12 cellular contexts compared by ENCODE assay signal in the genomic region with DNA sequence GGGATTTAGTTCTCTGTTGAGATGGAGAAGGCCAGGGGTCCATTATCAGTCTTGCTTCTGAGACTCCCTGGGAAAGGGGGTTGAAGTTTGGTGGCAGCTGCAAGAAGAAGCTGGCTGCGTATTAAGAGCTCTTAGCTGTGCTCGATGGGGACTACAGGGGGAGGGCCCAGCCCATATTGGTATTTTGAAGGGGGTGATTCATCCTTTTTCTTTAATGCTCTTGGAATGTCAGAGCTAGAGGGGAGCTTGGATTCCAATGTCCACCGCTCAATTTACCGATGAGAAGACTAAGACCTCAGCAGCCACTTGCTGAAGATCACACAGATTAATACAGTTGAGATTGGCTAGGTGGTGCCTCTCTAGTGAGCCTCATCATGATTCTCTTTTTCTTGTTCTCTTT. TPM values are rescaled to one million over a fixed set of nuclear protein-coding genes. Genes with fewer than 3 reads are reported as not detected.
A peak's percentile ranks its signal among the peaks of the same experiment; 100 is the strongest.
DNase-seq lines count a peak whose midpoint lies in the region; ATAC-seq and TF ChIP-seq lines count a peak whose summit lies in the region.
"Had no signal": no experiment of that assay in that cellular context is flagged by ENCODE, and none has a peak within 500 bp of the region (broad histone marks: within the 10 kb centered on the region; RNA-seq: fewer than 3 reads in every experiment).

No MANE protein-coding gene starts in this region.

- peaks cover 14% of the 10 kb centered on the region for H3K27me3 Mint-ChIP-seq in activated naive CD8-positive, alpha-beta T cell treated with anti-CD3 and anti-CD28 coated beads, Interleukin-2, amount 50 U/mL, for 24 hours
- peaks cover 11% of the 10 kb centered on the region for H3K27me3 Mint-ChIP-seq in neural progenitor cell (ENCODE audit: insufficient read depth, low read depth)

- H3F3A ChIP-seq in Loucy (ENCODE audit: low read depth) (no peaks in the 10 kb centered on the region), neural progenitor cell (ENCODE audit: low read depth) (peaks cover 47% of the 10 kb centered on the region)

- no peaks in the 10 kb centered on the region for H3K9me2 ChIP-seq in Loucy (replicated peaks; ENCODE audit: low read depth, low read length)

- H3K27ac ChIP-seq in neural progenitor cell, result no peak overlapping the region

- H3K9ac ChIP-seq in Loucy (ENCODE audit: low read depth, low read length, poor library complexity, severe bottlenecking) (no peak overlapping the region), neural progenitor cell (no peak overlapping the region)

- peak overlapping the region; percentile 49 for H3K4me3 Mint-ChIP-seq in activated naive CD8-positive, alpha-beta T cell treated with anti-CD3 and anti-CD28 coated beads, Interleukin-2, amount 50 U/mL, for 24 hours
- H3K4me3 Mint-ChIP-seq in neural progenitor cell, result peak overlapping the region; percentile 86
- H3K4me3 Mint-ChIP-seq: central memory CD8-positive, alpha-beta T cell had no signal

- H3K36me3 ChIP-seq in Loucy (ENCODE audit: insufficient read depth, low read length) (no peaks in the 10 kb centered on the region), neural progenitor cell (no peaks in the 10 kb centered on the region)

- DNase-seq in EL, result peak; percentile 92
- peak; percentile 6 for DNase-seq in activated naive CD8-positive, alpha-beta T cell treated with anti-CD3 and anti-CD28 coated beads, Interleukin-2, amount 50 U/mL, for 24 hours
- no peak for DNase-seq in neural progenitor cell (ENCODE audit: low spot score)
- DNase-seq in NCI-H748 (lab: John Stamatoyannopoulos, UW; ENCODE audit: unreplicated experiment), result no peak
- no peak for DNase-seq in NCI-H446 (lab: John Stamatoyannopoulos, UW)
- DNase-seq: activated CD8-positive, alpha-beta memory T cell treated with anti-CD3 and anti-CD28 coated beads, Interleukin-2, amount 50 U/mL, for 48 hours; DND-41; NCI-H187; stimulated activated naive B cell treated with anti-CD40 and anti-IgM and Interleukin-4, amounts not matched to agents 10 μg/mL and 1 μg/mL and 100 μg/mL, for 72 hours had no signal

- no peak for TF ChIP-seq CTCF in Loucy (conservative IDR thresholded peaks at IDR 0.05; ENCODE audit: low read length)
- TF ChIP-seq CTCF in neural progenitor cell (IDR thresholded peaks at IDR 0.05), result no peak

- H3K36me3 Mint-ChIP-seq in activated naive CD8-positive, alpha-beta T cell treated with anti-CD3 and anti-CD28 coated beads, Interleukin-2, amount 50 U/mL, for 24 hours (ENCODE audit: low read depth), result no peaks in the 10 kb centered on the region
- no peaks in the 10 kb centered on the region for H3K36me3 Mint-ChIP-seq in neural progenitor cell
- H3K36me3 Mint-ChIP-seq: stimulated activated naive B cell treated with anti-CD40 and anti-IgM and Interleukin-4, amounts not matched to agents 10 μg/mL and 1 μg/mL and 100 μg/mL, for 72 hours had no signal

- H2AFZ ChIP-seq in Loucy (ENCODE audit: low read length) (peak overlapping the region; percentile 13; the same call in 1 of the 2 replicates), neural progenitor cell (replicated peaks) (no peak overlapping the region)

- H3K4me1 Mint-ChIP-seq in activated naive CD8-positive, alpha-beta T cell treated with anti-CD3 and anti-CD28 coated beads, Interleukin-2, amount 50 U/mL, for 24 hours, result peaks cover 62% of the 10 kb centered on the region
- H3K4me1 Mint-ChIP-seq in neural progenitor cell, result peaks cover 47% of the 10 kb centered on the region

- peak overlapping the region; percentile 21 for H3K27ac Mint-ChIP-seq in activated naive CD8-positive, alpha-beta T cell treated with anti-CD3 and anti-CD28 coated beads, Interleukin-2, amount 50 U/mL, for 24 hours
- H3K27ac Mint-ChIP-seq in neural progenitor cell, result peak overlapping the region; percentile 94
- H3K27ac Mint-ChIP-seq: stimulated activated naive B cell treated with anti-CD40 and anti-IgM and Interleukin-4, amounts not matched to agents 10 μg/mL and 1 μg/mL and 100 μg/mL, for 72 hours had no signal

- H3K27me3 ChIP-seq in Loucy (ENCODE audit: insufficient read depth, low read length, poor library complexity, severe bottlenecking), result no peaks in the 10 kb centered on the region
- H3K27me3 ChIP-seq in neural progenitor cell, result peaks cover 65% of the 10 kb centered on the region

- ATAC-seq in activated naive CD8-positive, alpha-beta T cell treated with anti-CD3 and anti-CD28 coated beads, Interleukin-2, amount 50 U/mL, for 24 hours, result no peak
- ATAC-seq in HG02610 (IDR thresholded peaks at IDR 0.05; ENCODE audit: unreplicated experiment), result no peak
- ATAC-seq: stimulated activated naive B cell treated with anti-CD40 and anti-IgM and Interleukin-4, amounts not matched to agents 10 μg/mL and 1 μg/mL and 100 μg/mL, for 72 hours had no signal

- H3K79me2 ChIP-seq in Loucy (ENCODE audit: insufficient read depth, low read length) (peaks cover 29% of the 10 kb centered on the region), neural progenitor cell (ENCODE audit: low read depth) (no peaks in the 10 kb centered on the region)

- H3K9me3 ChIP-seq in Loucy (ENCODE audit: insufficient read depth, low read depth, low read length) (no peaks in the 10 kb centered on the region), neural progenitor cell (ENCODE audit: low read depth) (no peaks in the 10 kb centered on the region)

- no peaks in the 10 kb centered on the region for H4K20me1 ChIP-seq in Loucy (ENCODE audit: insufficient read depth, low read length, poor library complexity, severe bottlenecking)
- peaks cover 19% of the 10 kb centered on the region for H4K20me1 ChIP-seq in neural progenitor cell (ENCODE audit: low read depth)

- H3K4me3 ChIP-seq in Loucy (ENCODE audit: low read length, poor library complexity, severe bottlenecking) (no peak overlapping the region), neural progenitor cell (no peak overlapping the region)

- no peaks in the 10 kb centered on the region for H3K9me3 Mint-ChIP-seq in activated naive CD8-positive, alpha-beta T cell treated with anti-CD3 and anti-CD28 coated beads, Interleukin-2, amount 50 U/mL, for 24 hours
- H3K9me3 Mint-ChIP-seq in neural progenitor cell, result no peaks in the 10 kb centered on the region
- H3K9me3 Mint-ChIP-seq: central memory CD8-positive, alpha-beta T cell; stimulated activated naive B cell treated with anti-CD40 and anti-IgM and Interleukin-4, amounts not matched to agents 10 μg/mL and 1 μg/mL and 100 μg/mL, for 72 hours had no signal

- H3K4me1 ChIP-seq in Loucy (ENCODE audit: insufficient read depth, low read length, poor library complexity, severe bottlenecking), result peaks cover 26% of the 10 kb centered on the region
- peaks cover 30% of the 10 kb centered on the region for H3K4me1 ChIP-seq in neural progenitor cell

- H3K4me2 ChIP-seq in Loucy (ENCODE audit: low read depth, low read length, poor library complexity, severe bottlenecking), result no peak overlapping the region
- H3K4me2 ChIP-seq in neural progenitor cell, result no peak overlapping the region

RNA-seq across cellular contexts. Expression of a gene that starts 5.0 kb away (rescaled TPM):
- total RNA-seq in neural progenitor cell (ENCODE audit: low replicate concordance), result 0.34 and 2.4 TPM in 2 replicates

Comparison
In these comparisons a context has a peak if more than half of its experiments do, and no peak if none do; other contexts are left out.
1. DNase-seq: peak in EL (single experiment) and activated naive CD8-positive, alpha-beta T cell treated with anti-CD3 and anti-CD28 coated beads, Interleukin-2, amount 50 U/mL, for 24 hours (single experiment); none in neural progenitor cell (single experiment), NCI-H748 (single experiment) and NCI-H446 (0 of 2).